28 cellular contexts compared by ENCODE assay signal in genomic region chr9:136856078-136856474, GRCh38. TPM values are rescaled to one million over a fixed set of nuclear protein-coding genes. Genes with fewer than 3 reads are reported as not detected.
DNase-seq lines count a peak whose midpoint lies in the region; ATAC-seq, FAIRE-seq and TF ChIP-seq lines count a peak whose summit lies in the region.
"Had no signal": no experiment of that assay in that cellular context is flagged by ENCODE, and none has a peak within 500 bp of the region (broad histone marks: within the 10 kb centered on the region; RNA-seq: fewer than 3 reads in every experiment).

No MANE protein-coding gene starts in this region.

- H3K27me3 ChIP-seq in ovary, result no peaks in the 10 kb centered on the region
- no peaks in the 10 kb centered on the region for H3K27me3 ChIP-seq in mammary epithelial cell (ENCODE audit: insufficient read depth, low read length)
- H3K27me3 ChIP-seq: ascending aorta, upper lobe of left lung had no signal

- H3K79me2 ChIP-seq in mammary epithelial cell (ENCODE audit: insufficient read depth, low read length), result no peaks in the 10 kb centered on the region

- in situ Hi-C loops in mammary epithelial cell (cut with MboI; ENCODE audit: low sequenced_read_pairs in 2 of 2), result no loop called here

- FAIRE-seq in kidney (lab: Jason Lieb, UNC), result no peak
- FAIRE-seq: endothelial cell of umbilical vein, GM18507, RCC 7860 had no signal

- ATAC-seq in activated T-cell treated with anti-CD3 and anti-CD28 coated beads, Interleukin-2, amount 50 U/mL, for 72 hours (replicated peaks in 1 of 2), result no peak
- ATAC-seq in GM21825 (IDR thresholded peaks at IDR 0.05; ENCODE audit: unreplicated experiment), result no peak
- ATAC-seq: activated naive CD4-positive, alpha-beta T cell treated with anti-CD3 and anti-CD28 coated beads, Interleukin-2, amount 50 U/mL, for 72 hours had no signal

- no peak overlapping the region for H3K4me3 ChIP-seq in kidney (ENCODE audit: low read length in 2 of 2)
- no peak overlapping the region for H3K4me3 ChIP-seq in ovary
- H3K4me3 ChIP-seq in mammary epithelial cell (replicated peaks in 1 of 3; ENCODE audit: insufficient read depth in 1 of 3, low read depth in 2 of 3, low read length in 3 of 3), result no peak overlapping the region
- H3K4me3 ChIP-seq: ascending aorta, HAP-1, upper lobe of left lung had no signal

- H3K27ac ChIP-seq in kidney (ENCODE audit: low read depth in 2 of 2, low read length in 2 of 2), result no peak overlapping the region
- no peak overlapping the region for H3K27ac ChIP-seq in ovary
- no peak overlapping the region for H3K27ac ChIP-seq in mammary epithelial cell (ENCODE audit: insufficient read depth, low read depth, low read length)
- H3K27ac ChIP-seq: ascending aorta, upper lobe of left lung had no signal

- TF ChIP-seq EP300 in ovary (IDR thresholded peaks at IDR 0.05), result no peak

- no peak overlapping the region for H3K4me2 ChIP-seq in mammary epithelial cell (ENCODE audit: insufficient read depth, low read depth, low read length)

- H3K9me3 Mint-ChIP-seq in activated T-cell treated with anti-CD3 and anti-CD28 coated beads, Interleukin-2, amount 50 U/mL, for 72 hours, result no peaks in the 10 kb centered on the region
- H3K9me3 Mint-ChIP-seq: activated naive CD4-positive, alpha-beta T cell treated with anti-CD3 and anti-CD28 coated beads, Interleukin-2, amount 50 U/mL, for 72 hours; nephron; T-helper 1 cell treated with Interleukin-12 subunit alpha and Interleukin-12 subunit beta and Interleukin-4 antibody, amounts not matched to agents 30 μg/mL and 1 μg/mL, for 36 hours had no signal

- H3K27me3 Mint-ChIP-seq in activated T-cell treated with anti-CD3 and anti-CD28 coated beads, Interleukin-2, amount 50 U/mL, for 72 hours (ENCODE audit: low read depth), result no peaks in the 10 kb centered on the region
- H3K27me3 Mint-ChIP-seq: progenitor cell of endocrine pancreas had no signal

- BruUV-seq in mammary epithelial cell (replicated peaks; lab: Mats Ljungman, UMichigan), result no TSS peak

- H3K36me3 Mint-ChIP-seq in activated T-cell treated with anti-CD3 and anti-CD28 coated beads, Interleukin-2, amount 50 U/mL, for 72 hours (ENCODE audit: insufficient read depth in 2 of 2), result no peaks in the 10 kb centered on the region
- H3K36me3 Mint-ChIP-seq: activated naive CD4-positive, alpha-beta T cell treated with anti-CD3 and anti-CD28 coated beads, Interleukin-2, amount 50 U/mL, for 72 hours had no signal

- H3K4me3 Mint-ChIP-seq in activated T-cell treated with anti-CD3 and anti-CD28 coated beads, Interleukin-2, amount 50 U/mL, for 72 hours, result no peak overlapping the region
- H3K4me3 Mint-ChIP-seq: nephron; T-helper 1 cell treated with Interleukin-12 subunit alpha and Interleukin-12 subunit beta and Interleukin-4 antibody, amounts not matched to agents 30 μg/mL and 1 μg/mL, for 36 hours had no signal

- H3K9ac ChIP-seq in kidney (ENCODE audit: low read length in 2 of 2) (no peak overlapping the region), mammary epithelial cell (ENCODE audit: insufficient read depth, low read length) (no peak overlapping the region)

- H4K20me1 ChIP-seq in mammary epithelial cell (ENCODE audit: insufficient read depth, low read length), result no peaks in the 10 kb centered on the region

- H3K9me3 ChIP-seq in kidney (ENCODE audit: control insufficient read depth in 1 of 2, low read length in 2 of 2) (no peaks in the 10 kb centered on the region), ovary (no peaks in the 10 kb centered on the region), mammary epithelial cell (replicated peaks; ENCODE audit: insufficient read depth, low read length) (no peaks in the 10 kb centered on the region)
- H3K9me3 ChIP-seq: ascending aorta, HAP-1, upper lobe of left lung had no signal

- intact Hi-C loops in kidney (cut with DNase I), result no loop called here
- intact Hi-C loops in ovary (cut with DNase I), result no loop called here
- intact Hi-C loops in mammary epithelial cell (cut with micrococcal nuclease), result no loop called here

- TF ChIP-seq POLR2A in ovary (IDR thresholded peaks at IDR 0.05), result no peak

- H3K4me1 ChIP-seq in kidney (ENCODE audit: control insufficient read depth in 1 of 2, insufficient read depth in 1 of 2, low read depth in 1 of 2, low read length in 2 of 2) (peaks cover 7 to 19% of the 10 kb centered on the region in 2 donors), ovary (ENCODE audit: insufficient read depth) (peaks cover 3% of the 10 kb centered on the region), mammary epithelial cell (ENCODE audit: insufficient read depth, low read length) (peaks cover 12% of the 10 kb centered on the region)
- H3K4me1 ChIP-seq: HAP-1 had no signal

- no peak for TF ChIP-seq CTCF in kidney (IDR thresholded peaks at IDR 0.05; ENCODE audit: borderline replicate concordance, extremely low read depth, insufficient read depth)
- no peak for TF ChIP-seq CTCF in ovary (IDR thresholded peaks at IDR 0.05)
- no peak for TF ChIP-seq CTCF in mammary epithelial cell (conservative IDR thresholded peaks at IDR 0.05 in 1 of 2, IDR thresholded peaks at IDR 0.05 in 1 of 2; ENCODE audit: extremely low read depth in 1 of 2, insufficient read depth in 1 of 2, low read depth in 1 of 2, low read length in 2 of 2)

- peaks cover 4% of the 10 kb centered on the region for H3K4me1 Mint-ChIP-seq in activated T-cell treated with anti-CD3 and anti-CD28 coated beads, Interleukin-2, amount 50 U/mL, for 72 hours (ENCODE audit: low read depth)
- H3K4me1 Mint-ChIP-seq: nephron had no signal

- no peak overlapping the region for H3K27ac Mint-ChIP-seq in activated T-cell treated with anti-CD3 and anti-CD28 coated beads, Interleukin-2, amount 50 U/mL, for 72 hours
- H3K27ac Mint-ChIP-seq: activated naive CD4-positive, alpha-beta T cell treated with anti-CD3 and anti-CD28 coated beads, Interleukin-2, amount 50 U/mL, for 72 hours; nephron; progenitor cell of endocrine pancreas; T-helper 1 cell treated with Interleukin-12 subunit alpha and Interleukin-12 subunit beta and Interleukin-4 antibody, amounts not matched to agents 30 μg/mL and 1 μg/mL, for 36 hours had no signal

- H3K36me3 ChIP-seq in kidney (ENCODE audit: control insufficient read depth in 1 of 2, insufficient read depth in 2 of 2, low read length in 2 of 2) (peaks cover 0 to 2% of the 10 kb centered on the region in 2 donors), ovary (no peaks in the 10 kb centered on the region), mammary epithelial cell (ENCODE audit: insufficient read depth, low read length) (no peaks in the 10 kb centered on the region)

- peak; percentile 11 for DNase-seq in activated T-cell treated with anti-CD3 and anti-CD28 coated beads, Interleukin-2, amount 50 U/mL, for 1 hour
- no peak for DNase-seq in activated T-cell treated with anti-CD3 and anti-CD28 coated beads, Interleukin-2, amount 50 U/mL, for 72 hours
- peak; percentile 36 for DNase-seq in NCI-H69 (lab: John Stamatoyannopoulos, UW)
- DNase-seq in kidney, result peak; percentile 79
- peak in 4 of 5 donors; percentile 19 to 36 (median 28) for DNase-seq in ovary
- no peak for DNase-seq in mammary epithelial cell
- DNase-seq in cerebellar cortex (ENCODE audit: low spot score), result no peak
- DNase-seq: activated CD4-positive, alpha-beta T cell treated with anti-CD3 and anti-CD28 coated beads for 48 hours; AML-193; central memory CD4-positive, alpha-beta T cell; DMS79; GF-D8; NCI-H1048; NCI-H187; NCI-H2171 treated with DMSO at 0.1 percent for 48 hours; NCI-H524; stimulated activated CD4-positive, alpha-beta T cell treated with anti-CD3 and anti-CD28 coated beads, Interleukin-1b, Interleukin-23, amount 100 ng/mL, for 48 hours had no signal

- dilution Hi-C loops in mammary epithelial cell (cut with HindIII; ENCODE audit: low sequenced_read_pairs), result loop anchor here (5.0 kb wide), 1 partner anchor 91 kb away; the partner anchor contains the start of gene C8G

- CTCF ChIA-PET in mammary epithelial cell (lab: Charles Lee; ENCODE audit: low non-redundant PET), result no interaction called here

- no peak overlapping the region for H2AFZ ChIP-seq in mammary epithelial cell (ENCODE audit: low read depth, low read length)

- WGBS in ovary, 3 donors, result 47 to 72% (median 66%) methylated on average over 8 to 14 of the region's 14 CpGs
- 83% methylated on average over 5 of the region's 14 CpGs for WGBS in mammary epithelial cell (ENCODE audit: low coverage, missing lambda C conversion rate)

RNA-seq across cellular contexts. Expression of gene MAMDC4, which starts 3.9 kb away (rescaled TPM):
- total RNA-seq in activated T-cell treated with anti-CD3 and anti-CD28 coated beads, Interleukin-2, amount 50 U/mL, for 72 hours, result 10 to 100 TPM; 11.7 to 14.8 TPM
- total RNA-seq in kidney, result 8.1 TPM
- polyA plus RNA-seq in kidney (ENCODE audit: insufficient read depth, low read depth, low replicate concordance), result 5.8 TPM
- total RNA-seq in ovary, result 10 to 100 TPM in 1 of 7 donors, 1 to 10 TPM in 6; 2.1 to 31.4 (median 2.5) TPM
- polyA plus RNA-seq in ovary, result 1 to 10 TPM in 1 of 2 donors, under 1 TPM in 1; 0.15 to 2.6 TPM
- 1 to 10 TPM in 1 of 2 donors, under 1 TPM in 1; 0.83 to 8.8 TPM for total RNA-seq in mammary epithelial cell
- polyA plus RNA-seq in mammary epithelial cell, result 2.4 TPM
- polyA minus RNA-seq in mammary epithelial cell, result not detected

RNA-seq across cellular contexts. Expression of gene PHPT1, which starts 6.9 kb away (rescaled TPM):
- 100 to 1,000 TPM in 1 of 2 donors, 10 to 100 TPM in 1; 95.7 to 111 TPM for total RNA-seq in activated T-cell treated with anti-CD3 and anti-CD28 coated beads, Interleukin-2, amount 50 U/mL, for 72 hours
- 108 TPM for total RNA-seq in kidney
- 283 TPM for polyA plus RNA-seq in kidney (ENCODE audit: insufficient read depth, low read depth, low replicate concordance)
- 100 to 1,000 TPM in 2 of 7 donors, 10 to 100 TPM in 5; 39.2 to 132 (median 86.9) TPM for total RNA-seq in ovary
- 10 to 100 TPM; 18.1 to 57.6 TPM for polyA plus RNA-seq in ovary
- total RNA-seq in mammary epithelial cell, result 100 to 1,000 TPM in 1 of 2 donors, 10 to 100 TPM in 1; 55.3 to 143 TPM
- polyA plus RNA-seq in mammary epithelial cell, result 209 TPM
- 20.8 TPM for polyA minus RNA-seq in mammary epithelial cell

RNA-seq across cellular contexts. Expression of gene EDF1, which starts 10.0 kb away (rescaled TPM):
- 100 to 1,000 TPM; 254 to 267 TPM for total RNA-seq in activated T-cell treated with anti-CD3 and anti-CD28 coated beads, Interleukin-2, amount 50 U/mL, for 72 hours
- total RNA-seq in kidney, result 316 TPM
- 888 TPM for polyA plus RNA-seq in kidney (ENCODE audit: insufficient read depth, low read depth, low replicate concordance)
- total RNA-seq in ovary, result 100 to 1,000 TPM; 306 to 391 (median 336) TPM
- polyA plus RNA-seq in ovary, result 100 to 1,000 TPM; 154 to 444 TPM
- total RNA-seq in mammary epithelial cell, result 100 to 1,000 TPM; 146 to 357 TPM
- polyA plus RNA-seq in mammary epithelial cell, result 322 TPM
- 138 TPM for polyA minus RNA-seq in mammary epithelial cell

RNA-seq across cellular contexts. Expression of gene AJM1, which starts 13.8 kb away (rescaled TPM):
- total RNA-seq in activated T-cell treated with anti-CD3 and anti-CD28 coated beads, Interleukin-2, amount 50 U/mL, for 72 hours, result 1 to 10 TPM; 5.3 to 5.7 TPM
- 5.3 TPM for total RNA-seq in kidney
- polyA plus RNA-seq in kidney (ENCODE audit: insufficient read depth, low read depth, low replicate concordance), result 2.5 TPM
- 1 to 10 TPM in 5 of 7 donors, under 1 TPM in 2; 0.48 to 2.4 (median 1.4) TPM for total RNA-seq in ovary
- under 1 TPM in 1 of 2 donors, not detected in 1; 0.93 TPM for polyA plus RNA-seq in ovary
- total RNA-seq in mammary epithelial cell, result 1 to 10 TPM; 1.2 to 2.9 TPM
- polyA plus RNA-seq in mammary epithelial cell, result 0.40 TPM
- not detected for polyA minus RNA-seq in mammary epithelial cell

RNA-seq across cellular contexts. Expression of gene TRAF2, which starts 30.2 kb away (rescaled TPM):
- total RNA-seq in activated T-cell treated with anti-CD3 and anti-CD28 coated beads, Interleukin-2, amount 50 U/mL, for 72 hours, result 10 to 100 TPM; 53.5 to 73.3 TPM
- total RNA-seq in kidney, result 16.9 TPM
- polyA plus RNA-seq in kidney (ENCODE audit: insufficient read depth, low read depth, low replicate concordance), result 11.4 TPM
- total RNA-seq in ovary, result 10 to 100 TPM in 4 of 7 donors, 1 to 10 TPM in 3; 5.6 to 11.9 (median 10.3) TPM
- 1 to 10 TPM in 1 of 2 donors, under 1 TPM in 1; 0.83 to 7.6 TPM for polyA plus RNA-seq in ovary
- 10 to 100 TPM in 1 of 2 donors, 1 to 10 TPM in 1; 8.3 to 27.8 TPM for total RNA-seq in mammary epithelial cell
- polyA plus RNA-seq in mammary epithelial cell, result 18.4 TPM
- 24.0 TPM for polyA minus RNA-seq in mammary epithelial cell

Comparison
In these comparisons a context has a peak if more than half of its experiments do, and no peak if none do; other contexts are left out.
1. DNase-seq: peak in activated T-cell treated with anti-CD3 and anti-CD28 coated beads, Interleukin-2, amount 50 U/mL, for 1 hour (single experiment), NCI-H69 (single experiment), kidney (single experiment) and ovary (4 of 5); none in activated T-cell treated with anti-CD3 and anti-CD28 coated beads, Interleukin-2, amount 50 U/mL, for 72 hours (0 of 2), mammary epithelial cell (single experiment) and cerebellar cortex (single experiment).